In genomic region chr15:76930831-76931396, GRCh38 we compare ENCODE assay signal across 8 cellular contexts. TPM values are rescaled to one million over a fixed set of nuclear protein-coding genes. Genes with fewer than 3 reads are reported as not detected.
DNase-seq lines count a peak whose midpoint lies in the region; ATAC-seq and TF ChIP-seq lines count a peak whose summit lies in the region.

No MANE protein-coding gene starts in this region.

- CTCF ChIA-PET in CD8-positive, alpha-beta memory T cell (lab: Charles Lee): interaction anchor here (0.7 to 2.3 kb wide), 6 partner anchors 10 to 132 kb away, joined by 3 to 8 read pairs (median 3); no protein-coding TSS in a partner anchor

- H3K27ac Mint-ChIP-seq in CD8-positive, alpha-beta memory T cell: peak overlapping the region; percentile 82 to 99 (median 92)

- TF ChIP-seq CTCF in colonic mucosa (IDR thresholded peaks at IDR 0.05) (no peak), neural cell (IDR thresholded peaks at IDR 0.05; ENCODE audit: poor library complexity, severe bottlenecking) (no peak)

- H3K4me3 ChIP-seq in CD8-positive, alpha-beta memory T cell (ENCODE audit: low read length): peak overlapping the region; percentile 68
- H3K4me3 ChIP-seq in colonic mucosa (peak overlapping the region; percentile 72), neural cell (ENCODE audit: low read length) (peak overlapping the region; percentile 83)

- no peak for TF ChIP-seq RAD21 in neural cell (conservative IDR thresholded peaks at IDR 0.05)

- H3K36me3 ChIP-seq in CD8-positive, alpha-beta memory T cell (ENCODE audit: insufficient read depth, low read length): no peaks in the 10 kb centered on the region
- H3K36me3 ChIP-seq in colonic mucosa (no peaks in the 10 kb centered on the region), neural cell (ENCODE audit: insufficient read depth, low read length) (peaks cover 8% of the 10 kb centered on the region)

- H2AFZ ChIP-seq in neural cell (ENCODE audit: low read depth, low read length): peak overlapping the region; percentile 97

- intact Hi-C loops in colonic mucosa (cut with DNase I): no loop called here

- H3K79me2 ChIP-seq in neural cell (replicated peaks; ENCODE audit: insufficient read depth, low read length): peaks cover 35% of the 10 kb centered on the region

- H3K4me2 ChIP-seq in neural cell (ENCODE audit: low read length): peak overlapping the region; percentile 69

- peak overlapping the region; percentile 12 to 75 for H3K9ac ChIP-seq in colonic mucosa (ENCODE audit: low read depth in 2 of 2, low read length in 2 of 2)
- H3K9ac ChIP-seq in neural cell (ENCODE audit: low read length): peak overlapping the region; percentile 68

- no peaks in the 10 kb centered on the region for H3K9me3 ChIP-seq in CD8-positive, alpha-beta memory T cell (ENCODE audit: low read length)
- H3K9me3 ChIP-seq in colonic mucosa: no peaks in the 10 kb centered on the region
- no peaks in the 10 kb centered on the region for H3K9me3 ChIP-seq in neural cell (ENCODE audit: low read length)

- peaks cover 3% of the 10 kb centered on the region in 2 donors for H3K27me3 Mint-ChIP-seq in CD8-positive, alpha-beta memory T cell

- ATAC-seq in GM18909 (IDR thresholded peaks at IDR 0.05; ENCODE audit: poor library complexity, unreplicated experiment): no peak

- DNase-seq in CD8-positive, alpha-beta memory T cell: peak in 1 of 5 donors; percentile 17
- DNase-seq in M059J (ENCODE audit: low read depth): peak; percentile 1
- no peak for DNase-seq in colonic mucosa
- no peak for DNase-seq in CD1c-positive myeloid dendritic cell (ENCODE audit: extremely low spot score)
- DNase-seq in iPS-NIHi7 (ENCODE audit: extremely low spot score): no peak
- no peak for DNase-seq in activated CD4-positive, alpha-beta T cell treated with anti-CD3 and anti-CD28 coated beads, Interleukin-2, amount 50 U/mL, for 4 hours

- H3K4me1 ChIP-seq in CD8-positive, alpha-beta memory T cell (ENCODE audit: insufficient read depth, low read length): peaks cover 20% of the 10 kb centered on the region
- H3K4me1 ChIP-seq in colonic mucosa: no peaks in the 10 kb centered on the region

- H3K9me2 ChIP-seq in neural cell (ENCODE audit: insufficient read depth, low read length): no peaks in the 10 kb centered on the region

- TF ChIP-seq EP300 in neural cell (conservative IDR thresholded peaks at IDR 0.05; ENCODE audit: poor library complexity, severe bottlenecking): no peak

- POLR2A ChIA-PET in CD8-positive, alpha-beta memory T cell (lab: Charles Lee): interaction anchor here (0.5 to 2.8 kb wide), 9 partner anchors 24 to 140 kb away, joined by 3 to 14 read pairs (median 4); partner anchors contain the start of genes PSTPIP1, SCAPER and TSPAN3

- no peaks in the 10 kb centered on the region for H3K9me3 Mint-ChIP-seq in CD8-positive, alpha-beta memory T cell

- no peaks in the 10 kb centered on the region for H4K20me1 ChIP-seq in neural cell (ENCODE audit: insufficient read depth)

- H3K36me3 Mint-ChIP-seq in CD8-positive, alpha-beta memory T cell: peaks cover 4 to 33% (median 4%) of the 10 kb centered on the region in 3 donors

- H3K4me3 Mint-ChIP-seq in CD8-positive, alpha-beta memory T cell: peak overlapping the region; percentile 88 to 96 (median 91)

- H3K27me3 ChIP-seq in CD8-positive, alpha-beta memory T cell (ENCODE audit: insufficient read depth, low read length, poor library complexity, severe bottlenecking): no peaks in the 10 kb centered on the region
- no peaks in the 10 kb centered on the region for H3K27me3 ChIP-seq in colonic mucosa
- no peaks in the 10 kb centered on the region for H3K27me3 ChIP-seq in neural cell (ENCODE audit: insufficient read depth, low read depth, low read length)

- peaks cover 31 to 46% (median 45%) of the 10 kb centered on the region in 3 donors for H3K4me1 Mint-ChIP-seq in CD8-positive, alpha-beta memory T cell

- no peaks in the 10 kb centered on the region for H3F3A ChIP-seq in neural cell (ENCODE audit: insufficient read depth, low read length, poor library complexity, severe bottlenecking)

- peak overlapping the region; percentile 76 for H3K27ac ChIP-seq in CD8-positive, alpha-beta memory T cell (ENCODE audit: low read depth, low read length)
- H3K27ac ChIP-seq in colonic mucosa (peak overlapping the region; percentile 52), neural cell (ENCODE audit: low read length) (peak overlapping the region; percentile 83)

TF ChIP-seq in neural cell, 6 proteins besides CTCF, POLR2A, EP300 and RAD21:
- TF ChIP-seq POLR2AphosphoS5 (IDR thresholded peaks at IDR 0.05) (no peak), MXI1 (conservative IDR thresholded peaks at IDR 0.05; ENCODE audit: poor library complexity, severe bottlenecking) (no peak)
TF ChIP-seq in neural cell: peak in this region for 0.

RNA-seq across cellular contexts. Expression of gene RCN2, which starts 0.6 kb away (rescaled TPM):
- total RNA-seq in CD8-positive, alpha-beta memory T cell: 10 to 100 TPM; 35.9 to 37.1 TPM
- polyA plus RNA-seq in CD8-positive, alpha-beta memory T cell: 54.2 TPM
- total RNA-seq in M059J (2014; rRNA removed; shearing (Covaris generic)): 71.8 and 114 TPM in 2 replicates
- total RNA-seq in colonic mucosa: 10 to 100 TPM; 34.0 to 42.6 TPM
- polyA plus RNA-seq in neural cell: 355 and 400 TPM in 2 replicates
- 155 and 165 TPM in 2 replicates for polyA minus RNA-seq in neural cell

RNA-seq across cellular contexts. Expression of gene SCAPER, which starts 25.8 kb away (rescaled TPM):
- 10 to 100 TPM; 15.5 to 16.0 TPM for total RNA-seq in CD8-positive, alpha-beta memory T cell
- polyA plus RNA-seq in CD8-positive, alpha-beta memory T cell: 26.6 TPM
- total RNA-seq in M059J (2014; rRNA removed; shearing (Covaris generic)): 5.2 and 10.1 TPM in 2 replicates
- 10 to 100 TPM; 15.2 to 17.8 TPM for total RNA-seq in colonic mucosa
- polyA plus RNA-seq in neural cell: 59.9 and 77.1 TPM in 2 replicates
- 94.7 and 128 TPM in 2 replicates for polyA minus RNA-seq in neural cell
